39 cellular contexts compared by ENCODE assay signal in the genomic region with DNA sequence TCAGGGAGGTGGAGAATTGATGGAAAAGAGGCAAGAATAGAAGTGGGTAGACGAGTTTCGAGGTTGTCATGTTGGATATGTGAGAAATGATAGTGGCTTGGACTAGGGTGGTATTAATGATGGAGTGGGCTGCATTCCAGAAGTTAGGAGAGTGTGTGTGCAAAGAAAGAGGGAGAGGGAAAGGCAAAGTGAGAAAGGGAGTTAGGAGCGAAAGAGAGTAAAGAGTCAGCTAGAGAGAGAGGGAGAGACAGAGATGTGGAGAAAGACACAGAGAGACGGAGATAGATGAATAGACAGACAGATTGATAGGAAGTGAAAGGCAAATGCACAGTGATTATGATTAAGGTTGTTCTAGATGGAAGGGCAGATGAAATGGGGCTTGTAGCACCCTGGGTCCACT. TPM values are rescaled to one million over a fixed set of nuclear protein-coding genes. Genes with fewer than 3 reads are reported as not detected.
"Had no signal": no experiment of that assay in that cellular context is flagged by ENCODE, and none has a peak within 500 bp of the region (broad histone marks: within the 10 kb centered on the region; RNA-seq: fewer than 3 reads in every experiment).

No MANE protein-coding gene starts in this region.

- H3K36me3 ChIP-seq: adrenal gland, ascending aorta, brain microvascular endothelial cell, breast epithelium, cardiac muscle cell had no signal

- H3K27me3 ChIP-seq: ascending aorta, brain microvascular endothelial cell had no signal

- FAIRE-seq: astrocyte, bronchial epithelial cell had no signal

- ATAC-seq: activated naive CD4-positive, alpha-beta T cell treated with anti-CD3 and anti-CD28 coated beads, Interleukin-2, amount 50 U/mL, for 72 hours; activated naive CD8-positive, alpha-beta T cell treated with anti-CD3 and anti-CD28 coated beads, Interleukin-2, amount 50 U/mL, for 24 hours; activated T-cell treated with anti-CD3 and anti-CD28 coated beads, Interleukin-2, amount 50 U/mL, for 4 hours; activated T-cell treated with anti-CD3 and anti-CD28 coated beads, Interleukin-2, amount 50 U/mL, for 72 hours; activated T-helper 17 cell treated with anti-CD3 and anti-CD28 coated beads, Interleukin-2, amount 50 U/mL, for 72 hours; body of pancreas had no signal

- DNase-seq: activated effector memory CD4-positive, alpha-beta T cell treated with anti-CD3 and anti-CD28 coated beads, Interleukin-2, amount 50 U/mL, for 16 hours; activated effector memory CD4-positive, alpha-beta T cell treated with Interleukin-2 at 50 U/mL for 16 hours; activated gamma-delta T cell; activated gamma-delta T cell treated with Interleukin-2 at 50 U/mL for 16 hours; activated naive CD4-positive, alpha-beta T cell; activated naive CD4-positive, alpha-beta T cell treated with anti-CD3 and anti-CD28 coated beads for 36 hours; activated naive CD4-positive, alpha-beta T cell treated with anti-CD3 and anti-CD28 coated beads, Interleukin-2, amount 10 ng/mL, durations not matched to agents 7 days and 5 days; activated naive CD4-positive, alpha-beta T cell treated with anti-CD3 and anti-CD28 coated beads, Interleukin-2, amount 50 U/mL, for 16 hours; activated naive CD4-positive, alpha-beta T cell treated with Interleukin-2 at 50 U/mL for 16 hours; activated naive CD8-positive, alpha-beta T cell treated with anti-CD3 and anti-CD28 coated beads for 36 hours; activated naive CD8-positive, alpha-beta T cell treated with anti-CD3 and anti-CD28 coated beads, Interleukin-2, amount 10 ng/mL, durations not matched to agents 7 days and 5 days; activated naive CD8-positive, alpha-beta T cell treated with anti-CD3 and anti-CD28 coated beads, Interleukin-2, amount 50 U/mL, for 24 hours; activated T-cell treated with anti-CD3 and anti-CD28 coated beads, Interleukin-2, amount 50 U/mL, for 1 hour; activated T-cell treated with anti-CD3 and anti-CD28 coated beads, Interleukin-2, amount 50 U/mL, for 24 hours; activated T-cell treated with anti-CD3 and anti-CD28 coated beads, Interleukin-2, amount 50 U/mL, for 4 hours; activated T-cell treated with anti-CD3 and anti-CD28 coated beads, Interleukin-2, amount 50 U/mL, for 48 hours; activated T-cell treated with anti-CD3 and anti-CD28 coated beads, Interleukin-2, amount 50 U/mL, for 72 hours; adrenal gland; amniotic stem cell; amygdala; anterior cingulate cortex; aorta; body of pancreas; brain microvascular endothelial cell; caudate nucleus; central memory CD4-positive, alpha-beta T cell; cerebellar nuclear complex had no signal

- H3K4me1 ChIP-seq: adrenal gland, ascending aorta, body of pancreas, breast epithelium had no signal

- H3K9me3 ChIP-seq: adrenal gland, ascending aorta, body of pancreas, breast epithelium had no signal

- H3K27ac ChIP-seq: adrenal gland, ascending aorta, body of pancreas, brain microvascular endothelial cell, breast epithelium, cardiac muscle cell had no signal

- H3K4me3 ChIP-seq: adrenal gland, ascending aorta, body of pancreas, breast epithelium, cardiac muscle cell had no signal

RNA-seq across cellular contexts. Expression of gene GPR139, which starts 5.4 kb away (rescaled TPM):
- total RNA-seq: activated naive CD4-positive, alpha-beta T cell treated with anti-CD3 and anti-CD28 coated beads for 36 hours; activated naive CD4-positive, alpha-beta T cell treated with anti-CD3 and anti-CD28 coated beads, Interleukin-2, amount 50 U/mL, for 72 hours; activated naive CD8-positive, alpha-beta T cell treated with anti-CD3 and anti-CD28 coated beads for 36 hours; activated naive CD8-positive, alpha-beta T cell treated with anti-CD3 and anti-CD28 coated beads, Interleukin-2, amount 10 ng/mL, durations not matched to agents 7 days and 5 days; activated T-cell treated with anti-CD3 and anti-CD28 coated beads, Interleukin-2, amount 50 U/mL, for 4 hours; activated T-cell treated with anti-CD3 and anti-CD28 coated beads, Interleukin-2, amount 50 U/mL, for 72 hours; activated T-helper 1 cell treated with anti-CD3 and anti-CD28 coated beads, Interleukin-12 subunit alpha, Interleukin-12 subunit beta, Interleukin-2, Interleukin-4 antibody, amounts not matched to agents 30 ng/mL and 10 ng/mL and 1 ng/mL, durations not matched to agents 14 hours and 24 hours and 36 hours; activated T-helper 17 cell treated with anti-CD3 and anti-CD28 coated beads, Interleukin-2, amount 50 U/mL, for 72 hours; activated T-helper 2 cell treated with anti-CD3 and anti-CD28 coated beads, Interferon-gamma antibody, Interleukin-2, Interleukin-4, amounts not matched to agents 10 μg/mL and 5 μg/mL and 100 μg/mL, durations not matched to agents 14 hours and 24 hours and 36 hours; adrenal gland; aorta; ascending aorta; astrocyte; body of pancreas; breast epithelium; bronchial epithelial cell; cardiac muscle cell; cardiac septum; chondrocyte had no signal
- polyA plus RNA-seq: adipose tissue, adrenal gland, aorta, cardiac muscle cell had no signal
